In genomic region chr4:147793973-147794690, GRCh38 we compare ENCODE assay signal across 10 cellular contexts.
DNase-seq lines count a peak whose midpoint lies in the region; ATAC-seq lines count a peak whose summit lies in the region.
"Had no signal": no experiment of that assay in that cellular context is flagged by ENCODE, and none has a peak within 500 bp of the region (broad histone marks: within the 10 kb centered on the region; RNA-seq: fewer than 3 reads in every experiment).

No MANE protein-coding gene starts in this region.

- no peaks in the 10 kb centered on the region for H3K9me3 ChIP-seq in T-helper 17 cell (ENCODE audit: control insufficient read depth, low read length, poor library complexity, severe bottlenecking)

- peaks cover 6% of the 10 kb centered on the region for H3K36me3 Mint-ChIP-seq in T-helper 17 cell (ENCODE audit: low read depth)
- peaks cover 6% of the 10 kb centered on the region for H3K36me3 Mint-ChIP-seq in natural killer cell treated with Interleukin-12 subunit alpha and Interleukin-12 subunit beta and Interleukin-15 and Interleukin-18, amount 100 ng/mL, for 72 hours

- H3K4me3 Mint-ChIP-seq in T-helper 17 cell, result peak overlapping the region; percentile 90
- H3K4me3 Mint-ChIP-seq in natural killer cell treated with Interleukin-12 subunit alpha and Interleukin-12 subunit beta and Interleukin-15 and Interleukin-18, amount 100 ng/mL, for 72 hours, result peak overlapping the region; percentile 87

- ATAC-seq in GM18511 (IDR thresholded peaks at IDR 0.05; ENCODE audit: unreplicated experiment) (peak; percentile 43), GM21825 (IDR thresholded peaks at IDR 0.05; ENCODE audit: unreplicated experiment) (peak; percentile 26), T-helper 17 cell (peak; percentile 27), GM19023 (IDR thresholded peaks at IDR 0.05; ENCODE audit: unreplicated experiment) (no peak)
- peak; percentile 78 to 85 for ATAC-seq in natural killer cell treated with Interleukin-12 subunit alpha and Interleukin-12 subunit beta and Interleukin-15 and Interleukin-18, amount 100 ng/mL, for 72 hours

- peak overlapping the region; percentile 97 for H3K27ac Mint-ChIP-seq in T-helper 17 cell
- H3K27ac Mint-ChIP-seq in natural killer cell treated with Interleukin-12 subunit alpha and Interleukin-12 subunit beta and Interleukin-15 and Interleukin-18, amount 100 ng/mL, for 72 hours, result peak overlapping the region; percentile 41 to 45

- H3K27me3 Mint-ChIP-seq in T-helper 17 cell, result no peaks in the 10 kb centered on the region
- H3K27me3 Mint-ChIP-seq in natural killer cell treated with Interleukin-12 subunit alpha and Interleukin-12 subunit beta and Interleukin-15 and Interleukin-18, amount 100 ng/mL, for 72 hours, result peaks cover 0 to 8% of the 10 kb centered on the region in 2 donors

- peaks cover 49% of the 10 kb centered on the region for H3K4me1 Mint-ChIP-seq in T-helper 17 cell
- peaks cover 38 to 53% of the 10 kb centered on the region in 2 donors for H3K4me1 Mint-ChIP-seq in natural killer cell treated with Interleukin-12 subunit alpha and Interleukin-12 subunit beta and Interleukin-15 and Interleukin-18, amount 100 ng/mL, for 72 hours (ENCODE audit: low read depth in 2 of 2)

- DNase-seq in T-helper 17 cell (no peak), NCI-H2227 (lab: John Stamatoyannopoulos, UW; ENCODE audit: unreplicated experiment) (no peak), NCI-H524 (lab: John Stamatoyannopoulos, UW) (no peak), HK-2 (ENCODE audit: unreplicated experiment) (no peak)
- no peak for DNase-seq in natural killer cell treated with Interleukin-12 subunit alpha and Interleukin-12 subunit beta and Interleukin-15 and Interleukin-18, amount 100 ng/mL, for 72 hours (ENCODE audit: low spot score)
- DNase-seq: activated naive CD4-positive, alpha-beta T cell treated with anti-CD3 and anti-CD28 coated beads, Interleukin-2, amount 50 U/mL, for 16 hours; NCI-H1417 had no signal

- H3K9me3 Mint-ChIP-seq in natural killer cell treated with Interleukin-12 subunit alpha and Interleukin-12 subunit beta and Interleukin-15 and Interleukin-18, amount 100 ng/mL, for 72 hours, result no peaks in the 10 kb centered on the region
